Comparison of ENCODE assay signal across 31 cellular contexts in genomic region chr18:76936877-76937276, GRCh38.
"Had no signal": no experiment of that assay in that cellular context is flagged by ENCODE, and none has a peak within 500 bp of the region (broad histone marks: within the 10 kb centered on the region; RNA-seq: fewer than 3 reads in every experiment).

No MANE protein-coding gene starts in this region.

- H3K4me3 ChIP-seq: left lung, lower lobe of right lung, neural progenitor cell, ovary, prostate gland, skin epidermis, stomach, testis, thyroid gland, transverse colon, upper lobe of left lung, vagina had no signal

- H3K9me3 ChIP-seq: left lung, lower lobe of right lung, neutrophil, ovary, prostate gland, stomach, testis, thyroid gland, transverse colon, upper lobe of left lung, vagina had no signal

- H3K27ac Mint-ChIP-seq: immature natural killer cell; naive thymus-derived CD8-positive, alpha-beta T cell; nephron; neural progenitor cell; stimulated activated naive B cell treated with anti-CD40 and anti-IgM and Interleukin-4, amounts not matched to agents 10 μg/mL and 1 μg/mL and 100 μg/mL, for 72 hours had no signal

- H3K4me2 ChIP-seq: neural progenitor cell had no signal

- H3K36me3 ChIP-seq: ovary had no signal

- H3K9ac ChIP-seq: neural progenitor cell had no signal

- H3K9me3 Mint-ChIP-seq: immature natural killer cell; naive thymus-derived CD8-positive, alpha-beta T cell; nephron; neural progenitor cell; stimulated activated naive B cell treated with anti-CD40 and anti-IgM and Interleukin-4, amounts not matched to agents 10 μg/mL and 1 μg/mL and 100 μg/mL, for 72 hours had no signal

- ATAC-seq: left colon; left lung; lower lobe of right lung; naive thymus-derived CD8-positive, alpha-beta T cell; right cardiac atrium; sciatic nerve; stimulated activated naive B cell treated with anti-CD40 and anti-IgM and Interleukin-4, amounts not matched to agents 10 μg/mL and 1 μg/mL and 100 μg/mL, for 72 hours; stimulated activated naive CD8-positive, alpha-beta T cell treated with anti-CD3 and anti-CD28 coated beads, Interleukin-15, Interleukin-2, amounts not matched to agents 100 U/mL and 50 U/mL, for 24 hours had no signal

- H3K27me3 Mint-ChIP-seq: naive thymus-derived CD8-positive, alpha-beta T cell; stimulated activated naive B cell treated with anti-CD40 and anti-IgM and Interleukin-4, amounts not matched to agents 10 μg/mL and 1 μg/mL and 100 μg/mL, for 72 hours had no signal

- H3K27ac ChIP-seq: left lung, lower lobe of right lung, neural progenitor cell, neutrophil, ovary, prostate gland, skin epidermis, stomach, testis, thyroid gland, transverse colon, upper lobe of left lung, vagina had no signal

- H3K4me1 ChIP-seq: left lung, lower lobe of right lung, neural progenitor cell, prostate gland, testis, thyroid gland, transverse colon, upper lobe of left lung, vagina had no signal

- H3K4me3 Mint-ChIP-seq: immature natural killer cell; naive thymus-derived CD8-positive, alpha-beta T cell; nephron; neural progenitor cell; stimulated activated naive B cell treated with anti-CD40 and anti-IgM and Interleukin-4, amounts not matched to agents 10 μg/mL and 1 μg/mL and 100 μg/mL, for 72 hours had no signal

- FAIRE-seq: islet of Langerhans had no signal

- H3K27me3 ChIP-seq: left lung, neural progenitor cell, neutrophil, ovary, stomach, testis, thyroid gland, transverse colon, upper lobe of left lung, vagina had no signal

- H2AFZ ChIP-seq: neural progenitor cell had no signal

- DNase-seq: hypothalamus; immature natural killer cell; kidney; left colon; left lung; lower lobe of right lung; mammary epithelial cell; mesenchymal stem cell; naive thymus-derived CD8-positive, alpha-beta T cell; ovary; retina; right cardiac atrium; stimulated activated CD4-positive, alpha-beta T cell treated with anti-CD3 and anti-CD28 coated beads, Interleukin-12 subunit alpha, Interleukin-12 subunit beta, amount 100 ng/mL, for 4 hours; stimulated activated CD4-positive, alpha-beta T cell treated with anti-CD3 and anti-CD28 coated beads, Interleukin-15, amount 100 ng/mL, for 24 hours; stimulated activated CD4-positive, alpha-beta T cell treated with anti-CD3 and anti-CD28 coated beads, Interleukin-2, amount 100 ng/mL, for 24 hours; stimulated activated CD4-positive, alpha-beta T cell treated with anti-CD3 and anti-CD28 coated beads, Interleukin-4, amount 100 ng/mL, for 1 hour; stimulated activated naive B cell treated with anti-CD40 and anti-IgM and Interleukin-4, amounts not matched to agents 10 μg/mL and 1 μg/mL and 100 μg/mL, for 72 hours; stimulated activated naive CD8-positive, alpha-beta T cell treated with anti-CD3 and anti-CD28 coated beads, Interleukin-15, Interleukin-2, amounts not matched to agents 100 U/mL and 50 U/mL, for 24 hours; stomach; testis; thyroid gland; transverse colon; upper lobe of left lung had no signal

- H3K4me1 Mint-ChIP-seq: immature natural killer cell; naive thymus-derived CD8-positive, alpha-beta T cell; nephron; neural progenitor cell had no signal
